ENCODE assay signal across 8 cellular contexts in the genomic region with DNA sequence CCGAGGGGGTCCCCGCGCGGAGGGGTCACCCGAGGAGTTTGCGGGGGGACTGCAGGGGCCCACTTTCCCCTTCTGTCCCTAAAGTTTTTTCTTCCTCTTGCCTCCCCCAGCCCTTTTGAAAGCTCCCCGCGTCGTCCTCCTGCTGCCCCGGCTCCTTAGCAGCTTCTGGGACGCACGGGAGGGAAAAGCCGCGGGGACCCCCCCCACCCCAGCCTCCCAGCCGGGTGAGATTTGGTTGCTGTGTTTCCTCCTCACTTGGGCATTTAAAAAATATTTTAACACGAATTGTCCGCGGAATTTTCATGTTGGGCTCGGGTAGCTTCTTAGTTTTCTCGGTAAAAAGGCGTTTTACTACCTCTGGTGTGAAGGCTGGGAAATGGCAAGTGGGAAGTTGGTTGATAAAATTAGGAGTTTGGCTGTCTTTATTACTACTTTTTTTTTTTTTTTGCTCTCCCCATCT. TPM values are rescaled to one million over a fixed set of nuclear protein-coding genes. Genes with fewer than 3 reads are reported as not detected.
A peak's percentile ranks its signal among the peaks of the same experiment; 100 is the strongest.
DNase-seq lines count a peak whose midpoint lies in the region; ATAC-seq lines count a peak whose summit lies in the region.

No MANE protein-coding gene starts in this region.

- H3K4me3 Mint-ChIP-seq in activated CD8-positive, alpha-beta T cell treated with anti-CD3 and anti-CD28 coated beads, Interleukin-2, amount 10 ng/mL, durations not matched to agents 7 days and 5 days: peak overlapping the region; percentile 96

- H3K27me3 Mint-ChIP-seq in activated CD8-positive, alpha-beta T cell treated with anti-CD3 and anti-CD28 coated beads, Interleukin-2, amount 10 ng/mL, durations not matched to agents 7 days and 5 days (ENCODE audit: low read depth): no peaks in the 10 kb centered on the region

- POLR2A ChIA-PET in activated CD8-positive, alpha-beta T cell treated with anti-CD3 and anti-CD28 coated beads, Interleukin-2, amount 10 ng/mL, durations not matched to agents 7 days and 5 days (lab: Charles Lee): interaction anchor here (0.5 to 3.9 kb wide), 18 partner anchors 9 to 146 kb away, joined by 3 to 81 read pairs (median 6); a partner anchor contains a TSS

- peak; percentile 8 for ATAC-seq in activated CD8-positive, alpha-beta T cell treated with anti-CD3 and anti-CD28 coated beads, Interleukin-2, amount 10 ng/mL, durations not matched to agents 7 days and 5 days
- no peak for ATAC-seq in HG03469 (IDR thresholded peaks at IDR 0.05; ENCODE audit: unreplicated experiment)
- ATAC-seq in GM18858 (IDR thresholded peaks at IDR 0.05; ENCODE audit: unreplicated experiment): no peak

- peaks cover 24% of the 10 kb centered on the region for H3K36me3 Mint-ChIP-seq in activated CD8-positive, alpha-beta T cell treated with anti-CD3 and anti-CD28 coated beads, Interleukin-2, amount 10 ng/mL, durations not matched to agents 7 days and 5 days (ENCODE audit: low read depth)

- peak overlapping the region; percentile 96 for H3K27ac Mint-ChIP-seq in activated CD8-positive, alpha-beta T cell treated with anti-CD3 and anti-CD28 coated beads, Interleukin-2, amount 10 ng/mL, durations not matched to agents 7 days and 5 days

- DNase-seq in CD1c-positive myeloid dendritic cell (ENCODE audit: extremely low spot score): peak; percentile 33
- DNase-seq in HS-27A (ENCODE audit: low read depth): peak; percentile 19
- peak; percentile 35 for DNase-seq in activated CD8-positive, alpha-beta T cell treated with anti-CD3 and anti-CD28 coated beads, Interleukin-2, amount 10 ng/mL, durations not matched to agents 7 days and 5 days
- peak in 25 of 42 donors; percentile 5 to 59 (median 30) for DNase-seq in head of caudate nucleus
- peak; percentile 12 for DNase-seq in pons (ENCODE audit: low spot score)
- DNase-seq in DMS79 (lab: John Stamatoyannopoulos, UW): no peak

- CTCF ChIA-PET in activated CD8-positive, alpha-beta T cell treated with anti-CD3 and anti-CD28 coated beads, Interleukin-2, amount 10 ng/mL, durations not matched to agents 7 days and 5 days (lab: Charles Lee): interaction anchor here (1.0 to 4.0 kb wide), 14 partner anchors 9 to 229 kb away, joined by 3 to 33 read pairs (median 8); a partner anchor contains a TSS

- peaks cover 50% of the 10 kb centered on the region for H3K4me1 Mint-ChIP-seq in activated CD8-positive, alpha-beta T cell treated with anti-CD3 and anti-CD28 coated beads, Interleukin-2, amount 10 ng/mL, durations not matched to agents 7 days and 5 days (ENCODE audit: low read depth)

- H3K9me3 Mint-ChIP-seq in activated CD8-positive, alpha-beta T cell treated with anti-CD3 and anti-CD28 coated beads, Interleukin-2, amount 10 ng/mL, durations not matched to agents 7 days and 5 days (ENCODE audit: insufficient read depth): no peaks in the 10 kb centered on the region

- intact Hi-C loops in head of caudate nucleus (cut with DNase I): no loop called here

RNA-seq across cellular contexts. Expression of a gene that starts 0.6 kb away (rescaled TPM):
- 10 to 100 TPM; 57.4 to 60.1 TPM for total RNA-seq in activated CD8-positive, alpha-beta T cell treated with anti-CD3 and anti-CD28 coated beads, Interleukin-2, amount 10 ng/mL, durations not matched to agents 7 days and 5 days
